9 cellular contexts compared by ENCODE assay signal in genomic region chr5:77893225-77893860, GRCh38.
A peak's percentile ranks its signal among the peaks of the same experiment; 100 is the strongest.
DNase-seq lines count a peak whose midpoint lies in the region; ATAC-seq and TF ChIP-seq lines count a peak whose summit lies in the region.
"Had no signal": no experiment of that assay in that cellular context is flagged by ENCODE, and none has a peak within 500 bp of the region (broad histone marks: within the 10 kb centered on the region; RNA-seq: fewer than 3 reads in every experiment).

No MANE protein-coding gene starts in this region.

- no peaks in the 10 kb centered on the region for H3K4me1 ChIP-seq in neural progenitor cell

- no peaks in the 10 kb centered on the region for H3F3A ChIP-seq in neural progenitor cell (ENCODE audit: low read depth)

- no peak for ATAC-seq in GM19467 (IDR thresholded peaks at IDR 0.05; ENCODE audit: unreplicated experiment)
- no peak for ATAC-seq in GM19023 (IDR thresholded peaks at IDR 0.05; ENCODE audit: unreplicated experiment)
- ATAC-seq in left colon = no peak

- H4K20me1 ChIP-seq in neural progenitor cell (ENCODE audit: low read depth) = no peaks in the 10 kb centered on the region

- H2AFZ ChIP-seq in neural progenitor cell (replicated peaks) = no peak overlapping the region

- peaks cover 7% of the 10 kb centered on the region for H3K27me3 Mint-ChIP-seq in neural progenitor cell (ENCODE audit: insufficient read depth, low read depth)
- H3K27me3 Mint-ChIP-seq in activated T-helper 1 cell treated with anti-CD3 and anti-CD28 coated beads, Interleukin-12 subunit alpha, Interleukin-12 subunit beta, Interleukin-2, Interleukin-4 antibody, amounts not matched to agents 30 ng/mL and 10 ng/mL and 1 ng/mL, durations not matched to agents 14 hours and 24 hours and 36 hours (ENCODE audit: insufficient read depth) = peaks cover 3% of the 10 kb centered on the region

- no peak for TF ChIP-seq CTCF in neural progenitor cell (IDR thresholded peaks at IDR 0.05)

- no peaks in the 10 kb centered on the region for H3K36me3 Mint-ChIP-seq in neural progenitor cell
- no peaks in the 10 kb centered on the region for H3K36me3 Mint-ChIP-seq in activated T-helper 1 cell treated with anti-CD3 and anti-CD28 coated beads, Interleukin-12 subunit alpha, Interleukin-12 subunit beta, Interleukin-2, Interleukin-4 antibody, amounts not matched to agents 30 ng/mL and 10 ng/mL and 1 ng/mL, durations not matched to agents 14 hours and 24 hours and 36 hours (ENCODE audit: low read depth)
- H3K36me3 Mint-ChIP-seq: naive B cell had no signal

- peak overlapping the region; percentile 50 for H3K27ac Mint-ChIP-seq in neural progenitor cell
- no peak overlapping the region for H3K27ac Mint-ChIP-seq in activated T-helper 1 cell treated with anti-CD3 and anti-CD28 coated beads, Interleukin-12 subunit alpha, Interleukin-12 subunit beta, Interleukin-2, Interleukin-4 antibody, amounts not matched to agents 30 ng/mL and 10 ng/mL and 1 ng/mL, durations not matched to agents 14 hours and 24 hours and 36 hours

- H3K4me2 ChIP-seq in neural progenitor cell = no peak overlapping the region

- no peaks in the 10 kb centered on the region for H3K79me2 ChIP-seq in neural progenitor cell (ENCODE audit: low read depth)

- no peaks in the 10 kb centered on the region for H3K36me3 ChIP-seq in neural progenitor cell

- H3K4me3 Mint-ChIP-seq in neural progenitor cell = no peak overlapping the region
- no peak overlapping the region for H3K4me3 Mint-ChIP-seq in activated T-helper 1 cell treated with anti-CD3 and anti-CD28 coated beads, Interleukin-12 subunit alpha, Interleukin-12 subunit beta, Interleukin-2, Interleukin-4 antibody, amounts not matched to agents 30 ng/mL and 10 ng/mL and 1 ng/mL, durations not matched to agents 14 hours and 24 hours and 36 hours
- H3K4me3 Mint-ChIP-seq: naive B cell had no signal

- DNase-seq in EH (ENCODE audit: low read depth) (peak; percentile 99), NCI-H460 (ENCODE audit: extremely low read depth, low read depth) (peak; percentile 66), dermis blood vessel endothelial cell (peak; percentile 94), neural progenitor cell (ENCODE audit: low spot score) (no peak), left colon (no peak)
- no peak for DNase-seq in activated T-helper 1 cell treated with anti-CD3 and anti-CD28 coated beads, Interleukin-12 subunit alpha, Interleukin-12 subunit beta, Interleukin-2, Interleukin-4 antibody, amounts not matched to agents 30 ng/mL and 10 ng/mL and 1 ng/mL, durations not matched to agents 14 hours and 24 hours and 36 hours (ENCODE audit: low spot score)
- DNase-seq: naive B cell had no signal

- H3K4me1 Mint-ChIP-seq in neural progenitor cell = peaks cover 28% of the 10 kb centered on the region
- H3K4me1 Mint-ChIP-seq in activated T-helper 1 cell treated with anti-CD3 and anti-CD28 coated beads, Interleukin-12 subunit alpha, Interleukin-12 subunit beta, Interleukin-2, Interleukin-4 antibody, amounts not matched to agents 30 ng/mL and 10 ng/mL and 1 ng/mL, durations not matched to agents 14 hours and 24 hours and 36 hours (ENCODE audit: low read depth) = no peaks in the 10 kb centered on the region
- H3K4me1 Mint-ChIP-seq: naive B cell had no signal

- no peaks in the 10 kb centered on the region for H3K9me3 ChIP-seq in neural progenitor cell (ENCODE audit: low read depth)

- H3K4me3 ChIP-seq in neural progenitor cell = no peak overlapping the region

- H3K9me3 Mint-ChIP-seq in neural progenitor cell = peaks cover 3% of the 10 kb centered on the region
- no peaks in the 10 kb centered on the region for H3K9me3 Mint-ChIP-seq in activated T-helper 1 cell treated with anti-CD3 and anti-CD28 coated beads, Interleukin-12 subunit alpha, Interleukin-12 subunit beta, Interleukin-2, Interleukin-4 antibody, amounts not matched to agents 30 ng/mL and 10 ng/mL and 1 ng/mL, durations not matched to agents 14 hours and 24 hours and 36 hours
- H3K9me3 Mint-ChIP-seq: naive B cell had no signal

- H3K27me3 ChIP-seq in neural progenitor cell = no peaks in the 10 kb centered on the region

- no peak overlapping the region for H3K9ac ChIP-seq in neural progenitor cell

- no peak overlapping the region for H3K27ac ChIP-seq in neural progenitor cell

- intact Hi-C loops in activated T-helper 1 cell treated with anti-CD3 and anti-CD28 coated beads, Interleukin-12 subunit alpha, Interleukin-12 subunit beta, Interleukin-2, Interleukin-4 antibody, amounts not matched to agents 30 ng/mL and 10 ng/mL and 1 ng/mL, durations not matched to agents 14 hours and 24 hours and 36 hours (cut with micrococcal nuclease) = no loop called here
- intact Hi-C loops in left colon (cut with DNase I, micrococcal nuclease) = no loop called here

Comparison
In these comparisons a context has a peak if more than half of its experiments do, and no peak if none do; other contexts are left out.
1. DNase-seq: peak in EH (single experiment), NCI-H460 (single experiment) and dermis blood vessel endothelial cell (single experiment); none in neural progenitor cell (single experiment), activated T-helper 1 cell treated with anti-CD3 and anti-CD28 coated beads, Interleukin-12 subunit alpha, Interleukin-12 subunit beta, Interleukin-2, Interleukin-4 antibody, amounts not matched to agents 30 ng/mL and 10 ng/mL and 1 ng/mL, durations not matched to agents 14 hours and 24 hours and 36 hours (single experiment) and left colon (0 of 2).